Comparison of ENCODE assay signal across 35 cellular contexts in genomic region chr11:60748821-60749220, GRCh38.
"Had no signal": no experiment of that assay in that cellular context is flagged by ENCODE, and none has a peak within 500 bp of the region (broad histone marks: within the 10 kb centered on the region; RNA-seq: fewer than 3 reads in every experiment).

No MANE protein-coding gene starts in this region.

- H3K36me3 Mint-ChIP-seq: activated CD8-positive, alpha-beta memory T cell treated with anti-CD3 and anti-CD28 coated beads, Interleukin-2, amount 10 ng/mL, durations not matched to agents 7 days and 5 days; activated naive CD4-positive, alpha-beta T cell treated with anti-CD3 and anti-CD28 coated beads, Interleukin-2, amount 10 ng/mL, durations not matched to agents 7 days and 5 days; activated naive CD4-positive, alpha-beta T cell treated with anti-CD3 and anti-CD28 coated beads, Interleukin-2, amount 50 U/mL, for 24 hours; activated naive CD8-positive, alpha-beta T cell; brain; WTC11 had no signal

- H3K27me3 ChIP-seq: ascending aorta, cardiac muscle cell had no signal

- H3K9me3 Mint-ChIP-seq: activated naive CD4-positive, alpha-beta T cell treated with anti-CD3 and anti-CD28 coated beads, Interleukin-2, amount 50 U/mL, for 24 hours; activated T-cell treated with anti-CD3 and anti-CD28 coated beads, Interleukin-2, amount 50 U/mL, for 24 hours; T-helper 2 cell treated with Interferon-gamma antibody and Interleukin-4, amounts not matched to agents 5 μg/mL and 100 μg/mL, for 36 hours had no signal

- H3K4me1 Mint-ChIP-seq: activated CD4-positive, alpha-beta memory T cell treated with anti-CD3 and anti-CD28 coated beads, Interleukin-2, amount 10 ng/mL, durations not matched to agents 7 days and 5 days; activated CD4-positive, alpha-beta T cell treated with anti-CD3 and anti-CD28 coated beads for 36 hours; activated CD4-positive, alpha-beta T cell treated with anti-CD3 and anti-CD28 coated beads, Interleukin-2, amount 10 ng/mL, durations not matched to agents 7 days and 5 days; activated CD8-positive, alpha-beta memory T cell treated with anti-CD3 and anti-CD28 coated beads, Interleukin-2, amount 10 ng/mL, durations not matched to agents 7 days and 5 days; activated naive CD4-positive, alpha-beta T cell treated with anti-CD3 and anti-CD28 coated beads, Interleukin-2, amount 10 ng/mL, durations not matched to agents 7 days and 5 days; activated naive CD4-positive, alpha-beta T cell treated with anti-CD3 and anti-CD28 coated beads, Interleukin-2, amount 50 U/mL, for 24 hours; activated naive CD8-positive, alpha-beta T cell treated with anti-CD3 and anti-CD28 coated beads, Interleukin-2, amount 10 ng/mL, durations not matched to agents 7 days and 5 days; activated naive CD8-positive, alpha-beta T cell treated with anti-CD3 and anti-CD28 coated beads, Interleukin-2, amount 50 U/mL, for 24 hours; brain had no signal

- DNase-seq: activated CD4-positive, alpha-beta memory T cell treated with anti-CD3 and anti-CD28 coated beads, Interleukin-2, amount 10 ng/mL, durations not matched to agents 7 days and 5 days; activated CD4-positive, alpha-beta T cell treated with anti-CD3 and anti-CD28 coated beads for 1 hour; activated CD4-positive, alpha-beta T cell treated with anti-CD3 and anti-CD28 coated beads for 36 hours; activated CD4-positive, alpha-beta T cell treated with anti-CD3 and anti-CD28 coated beads for 48 hours; activated CD4-positive, alpha-beta T cell treated with anti-CD3 and anti-CD28 coated beads, Interleukin-2, amount 10 ng/mL, durations not matched to agents 7 days and 5 days; activated CD4-positive, alpha-beta T cell treated with anti-CD3 and anti-CD28 coated beads, Interleukin-2, amount 50 U/mL, for 48 hours; activated CD4-positive, CD25-positive, alpha-beta regulatory T cell; activated CD8-positive, alpha-beta memory T cell treated with anti-CD3 and anti-CD28 coated beads for 24 hours; activated CD8-positive, alpha-beta memory T cell treated with anti-CD3 and anti-CD28 coated beads, Interleukin-2, amount 10 ng/mL, durations not matched to agents 7 days and 5 days; activated CD8-positive, alpha-beta memory T cell treated with anti-CD3 and anti-CD28 coated beads, Interleukin-2, amount 50 U/mL, for 48 hours; activated CD8-positive, alpha-beta T cell treated with anti-CD3 and anti-CD28 coated beads, Interleukin-2, amount 10 ng/mL, durations not matched to agents 7 days and 5 days; activated effector memory CD4-positive, alpha-beta T cell treated with Interleukin-2 at 50 U/mL for 16 hours; activated gamma-delta T cell; activated naive CD4-positive, alpha-beta T cell treated with anti-CD3 and anti-CD28 coated beads, Interleukin-2, amount 10 ng/mL, durations not matched to agents 7 days and 5 days; activated naive CD4-positive, alpha-beta T cell treated with Interleukin-2 at 50 U/mL for 16 hours; activated naive CD8-positive, alpha-beta T cell treated with anti-CD3 and anti-CD28 coated beads, Interleukin-2, amount 10 ng/mL, durations not matched to agents 7 days and 5 days; activated naive CD8-positive, alpha-beta T cell treated with anti-CD3 and anti-CD28 coated beads, Interleukin-2, amount 50 U/mL, for 24 hours; activated T-cell treated with anti-CD3 and anti-CD28 coated beads, Interleukin-2, amount 50 U/mL, for 24 hours; activated T-cell treated with anti-CD3 and anti-CD28 coated beads, Interleukin-2, amount 50 U/mL, for 48 hours; amygdala; anterior cingulate cortex; central memory CD4-positive, alpha-beta T cell; T-helper 2 cell; T-helper 9 cell had no signal

- ATAC-seq: activated CD4-positive, alpha-beta T cell treated with anti-CD3 and anti-CD28 coated beads for 36 hours; activated CD4-positive, CD25-positive, alpha-beta regulatory T cell treated with anti-CD3 and anti-CD28 coated beads, Interleukin-2, amount 50 U/mL, for 24 hours; activated CD8-positive, alpha-beta memory T cell treated with anti-CD3 and anti-CD28 coated beads, Interleukin-2, amount 10 ng/mL, durations not matched to agents 7 days and 5 days; activated CD8-positive, alpha-beta T cell treated with anti-CD3 and anti-CD28 coated beads, Interleukin-2, amount 10 ng/mL, durations not matched to agents 7 days and 5 days; activated naive CD8-positive, alpha-beta T cell treated with anti-CD3 and anti-CD28 coated beads, Interleukin-2, amount 50 U/mL, for 24 hours; WTC11 had no signal

- H3K4me3 Mint-ChIP-seq: activated CD4-positive, alpha-beta memory T cell treated with anti-CD3 and anti-CD28 coated beads, Interleukin-2, amount 10 ng/mL, durations not matched to agents 7 days and 5 days; activated CD4-positive, alpha-beta T cell treated with anti-CD3 and anti-CD28 coated beads for 36 hours; activated CD4-positive, alpha-beta T cell treated with anti-CD3 and anti-CD28 coated beads, Interleukin-2, amount 10 ng/mL, durations not matched to agents 7 days and 5 days; activated CD8-positive, alpha-beta memory T cell treated with anti-CD3 and anti-CD28 coated beads, Interleukin-2, amount 10 ng/mL, durations not matched to agents 7 days and 5 days; activated CD8-positive, alpha-beta T cell treated with anti-CD3 and anti-CD28 coated beads, Interleukin-2, amount 10 ng/mL, durations not matched to agents 7 days and 5 days; activated naive CD4-positive, alpha-beta T cell treated with anti-CD3 and anti-CD28 coated beads, Interleukin-2, amount 10 ng/mL, durations not matched to agents 7 days and 5 days; activated naive CD4-positive, alpha-beta T cell treated with anti-CD3 and anti-CD28 coated beads, Interleukin-2, amount 50 U/mL, for 24 hours; activated naive CD8-positive, alpha-beta T cell; activated naive CD8-positive, alpha-beta T cell treated with anti-CD3 and anti-CD28 coated beads, Interleukin-2, amount 10 ng/mL, durations not matched to agents 7 days and 5 days; activated naive CD8-positive, alpha-beta T cell treated with anti-CD3 and anti-CD28 coated beads, Interleukin-2, amount 50 U/mL, for 24 hours; activated T-cell treated with anti-CD3 and anti-CD28 coated beads, Interleukin-2, amount 50 U/mL, for 24 hours; brain; T-helper 1 cell treated with Interleukin-12 subunit alpha and Interleukin-12 subunit beta and Interleukin-4 antibody, amounts not matched to agents 30 μg/mL and 1 μg/mL, for 36 hours; T-helper 2 cell treated with Interferon-gamma antibody and Interleukin-4, amounts not matched to agents 5 μg/mL and 100 μg/mL, for 36 hours; WTC11 had no signal

- H3K4me1 ChIP-seq: ascending aorta had no signal

- H3K27ac ChIP-seq: ascending aorta, cardiac muscle cell, VCaP had no signal

- H3K9me3 ChIP-seq: ascending aorta had no signal

- H3K4me3 ChIP-seq: ascending aorta, cardiac muscle cell had no signal

- H3K27ac Mint-ChIP-seq: activated CD4-positive, alpha-beta memory T cell treated with anti-CD3 and anti-CD28 coated beads, Interleukin-2, amount 10 ng/mL, durations not matched to agents 7 days and 5 days; activated CD4-positive, alpha-beta T cell treated with anti-CD3 and anti-CD28 coated beads for 36 hours; activated CD4-positive, alpha-beta T cell treated with anti-CD3 and anti-CD28 coated beads, Interleukin-2, amount 10 ng/mL, durations not matched to agents 7 days and 5 days; activated CD8-positive, alpha-beta memory T cell treated with anti-CD3 and anti-CD28 coated beads, Interleukin-2, amount 10 ng/mL, durations not matched to agents 7 days and 5 days; activated CD8-positive, alpha-beta T cell treated with anti-CD3 and anti-CD28 coated beads, Interleukin-2, amount 10 ng/mL, durations not matched to agents 7 days and 5 days; activated naive CD4-positive, alpha-beta T cell treated with anti-CD3 and anti-CD28 coated beads, Interleukin-2, amount 10 ng/mL, durations not matched to agents 7 days and 5 days; activated naive CD4-positive, alpha-beta T cell treated with anti-CD3 and anti-CD28 coated beads, Interleukin-2, amount 50 U/mL, for 24 hours; activated naive CD8-positive, alpha-beta T cell; activated naive CD8-positive, alpha-beta T cell treated with anti-CD3 and anti-CD28 coated beads, Interleukin-2, amount 10 ng/mL, durations not matched to agents 7 days and 5 days; activated naive CD8-positive, alpha-beta T cell treated with anti-CD3 and anti-CD28 coated beads, Interleukin-2, amount 50 U/mL, for 24 hours; activated T-cell treated with anti-CD3 and anti-CD28 coated beads, Interleukin-2, amount 50 U/mL, for 24 hours; activated T-helper 2 cell treated with anti-CD3 and anti-CD28 coated beads, Interferon-gamma antibody, Interleukin-2, Interleukin-4, amounts not matched to agents 10 μg/mL and 5 μg/mL and 100 μg/mL, durations not matched to agents 14 hours and 24 hours and 36 hours; brain; T-helper 1 cell treated with Interleukin-12 subunit alpha and Interleukin-12 subunit beta and Interleukin-4 antibody, amounts not matched to agents 30 μg/mL and 1 μg/mL, for 36 hours; T-helper 2 cell treated with Interferon-gamma antibody and Interleukin-4, amounts not matched to agents 5 μg/mL and 100 μg/mL, for 36 hours; WTC11 had no signal

- H3K36me3 ChIP-seq: ascending aorta, cardiac muscle cell had no signal
